Comparison of ENCODE assay signal across 17 cellular contexts in the genomic region with DNA sequence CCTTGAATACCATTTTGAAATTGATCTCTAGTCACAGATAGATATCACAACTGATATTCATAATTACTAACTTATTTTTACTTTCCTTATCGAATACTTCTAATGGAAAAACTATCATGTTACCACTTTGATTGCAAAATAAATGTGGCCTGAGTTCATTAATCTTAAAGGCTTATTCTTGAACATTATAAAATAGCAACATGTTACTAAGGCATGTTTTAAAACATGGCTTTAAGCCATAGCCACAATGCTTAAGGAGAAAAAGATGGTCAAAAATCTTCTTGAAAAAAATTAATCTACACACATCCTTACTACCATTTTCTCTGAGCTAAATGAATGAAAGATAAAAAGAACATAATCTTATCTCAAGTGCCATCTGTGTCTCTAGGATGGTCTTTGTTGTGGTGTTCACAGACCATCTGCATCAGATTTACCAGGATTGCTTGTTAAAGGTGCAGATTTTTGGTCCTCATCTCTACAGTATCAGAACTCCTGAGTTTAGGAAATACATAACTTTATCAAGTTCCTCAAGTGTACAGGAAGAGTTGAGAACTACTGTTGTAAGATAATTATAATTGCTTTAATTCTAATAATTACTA. TPM values are rescaled to one million over a fixed set of nuclear protein-coding genes. Genes with fewer than 3 reads are reported as not detected.
DNase-seq lines count a peak whose midpoint lies in the region; ATAC-seq, FAIRE-seq and TF ChIP-seq lines count a peak whose summit lies in the region.
"Had no signal": no experiment of that assay in that cellular context is flagged by ENCODE, and none has a peak within 500 bp of the region (broad histone marks: within the 10 kb centered on the region; RNA-seq: fewer than 3 reads in every experiment).

No MANE protein-coding gene starts in this region.

- H4K20me1 ChIP-seq in fibroblast of lung (ENCODE audit: control insufficient read depth, extremely low read depth, insufficient read depth, low read length): no peaks in the 10 kb centered on the region

- no peak overlapping the region for H3K4me3 ChIP-seq in AG10803 (ENCODE audit: low read length)
- no peak overlapping the region for H3K4me3 ChIP-seq in fibroblast of lung (replicated peaks in 1 of 4; ENCODE audit: control extremely low read depth in 1 of 4, insufficient read depth in 1 of 4, low read depth in 3 of 4, low read length in 4 of 4)
- H3K4me3 ChIP-seq: GM23338, SJCRH30 had no signal

- H3K27ac ChIP-seq in fibroblast of lung (ENCODE audit: insufficient read depth, low read length): no peak overlapping the region
- H3K27ac ChIP-seq: KMS-11, SJCRH30 had no signal

- no peaks in the 10 kb centered on the region for H3K27me3 ChIP-seq in fibroblast of lung (ENCODE audit: control insufficient read depth, insufficient read depth, low read length)
- H3K27me3 ChIP-seq: SJCRH30 had no signal

- H3K4me1 ChIP-seq in fibroblast of lung (ENCODE audit: control insufficient read depth, extremely low read depth, insufficient read depth, low read length): no peaks in the 10 kb centered on the region
- H3K4me1 ChIP-seq: Caco-2, SJCRH30 had no signal

- H2AFZ ChIP-seq in fibroblast of lung (ENCODE audit: low read length): no peak overlapping the region
- H2AFZ ChIP-seq: GM23338 had no signal

- peaks cover 9% of the 10 kb centered on the region for H3K79me2 ChIP-seq in fibroblast of lung (ENCODE audit: control insufficient read depth, insufficient read depth, low read length)

- no peaks in the 10 kb centered on the region for H3K9me3 ChIP-seq in fibroblast of lung (ENCODE audit: control insufficient read depth, insufficient read depth, low read depth, low read length)
- H3K9me3 ChIP-seq: Caco-2, SJCRH30 had no signal

- ATAC-seq in HG02870 (IDR thresholded peaks at IDR 0.05; ENCODE audit: unreplicated experiment) (no peak), HG02884 (IDR thresholded peaks at IDR 0.05; ENCODE audit: unreplicated experiment) (no peak)
- ATAC-seq: PC-3 had no signal

- TF ChIP-seq CTCF in AG10803 (conservative IDR thresholded peaks at IDR 0.05; ENCODE audit: low read length) (no peak), D721Med (IDR thresholded peaks at IDR 0.05; ENCODE audit: insufficient read depth, missing control alignments) (no peak), fibroblast of lung (conservative IDR thresholded peaks at IDR 0.05 in 1 of 2, IDR thresholded peaks at IDR 0.05 in 1 of 2; ENCODE audit: low read depth in 1 of 2, low read length in 2 of 2) (no peak)

- DNase-seq in AG10803 (ENCODE audit: low read depth) (peak; percentile 50), D721Med (ENCODE audit: insufficient read length, low spot score) (no peak), NCI-H69 (lab: John Stamatoyannopoulos, UW) (peak; percentile 44), fibroblast of lung (ENCODE audit: low read depth in 2 of 2) (peak; percentile 8 to 11), AML-193 (lab: John Stamatoyannopoulos, UW) (no peak)
- DNase-seq: Caco-2; CD4-positive, CD25-positive, alpha-beta regulatory T cell; DMS79; NCI-H1048; NCI-H187 treated with DMSO at 0.1 percent for 48 hours; NCI-H526 treated with DMSO at 0.1 percent for 48 hours; PC-3; SJCRH30 had no signal

- H3K4me2 ChIP-seq in fibroblast of lung (ENCODE audit: extremely low read depth, insufficient read depth, low read length): no peak overlapping the region
- H3K4me2 ChIP-seq: GM23338, KMS-11 had no signal

- FAIRE-seq in D721Med (lab: Jason Lieb, UNC): peak; percentile 98

- H3K9ac ChIP-seq in fibroblast of lung (ENCODE audit: insufficient read depth, low read length): no peak overlapping the region
- H3K9ac ChIP-seq: KMS-11 had no signal

- H3K36me3 ChIP-seq in fibroblast of lung (ENCODE audit: control insufficient read depth, insufficient read depth, low read length): no peaks in the 10 kb centered on the region
- H3K36me3 ChIP-seq: SJCRH30 had no signal

RNA-seq across cellular contexts. Expression of gene MTX2, which starts 15.3 kb away (rescaled TPM):
- 20.8 and 29.6 TPM in 2 replicates for total RNA-seq in fibroblast of lung
- 44.7 and 46.9 TPM in 2 replicates for polyA plus RNA-seq in fibroblast of lung
- 25.9 and 26.8 TPM in 2 replicates for polyA plus RNA-seq in fibroblast of lung (2012)
- 0.30 and 1.3 TPM in 2 replicates for polyA minus RNA-seq in fibroblast of lung (ENCODE audit: low replicate concordance)

Comparison
In these comparisons a context has a peak if more than half of its experiments do, and no peak if none do; other contexts are left out.
1. DNase-seq: peak in AG10803 (single experiment), NCI-H69 (single experiment) and fibroblast of lung (2 of 2); none in D721Med (single experiment) and AML-193 (0 of 2).